ENCODE assay signal across 26 cellular contexts in the genomic region with DNA sequence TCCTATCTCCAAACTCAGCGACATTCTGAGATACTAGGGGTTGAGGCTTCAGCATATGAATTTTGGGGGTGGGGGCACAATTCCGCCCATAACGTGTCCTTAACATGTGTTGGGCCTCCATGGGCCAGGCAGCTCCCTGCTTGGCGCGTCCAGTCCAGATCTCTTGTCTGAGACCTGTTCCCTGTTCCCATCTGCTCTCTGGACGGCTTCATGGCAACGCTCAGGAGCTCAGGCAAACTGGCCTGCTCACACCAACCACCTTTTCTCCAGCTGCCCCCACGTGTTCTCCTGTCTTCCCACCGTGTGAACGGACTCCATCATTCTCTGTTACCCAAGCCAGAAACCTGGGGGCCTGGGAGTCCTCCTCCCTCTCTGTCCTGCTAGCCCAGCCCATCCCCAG. TPM values are rescaled to one million over a fixed set of nuclear protein-coding genes. Genes with fewer than 3 reads are reported as not detected.
A peak's percentile ranks its signal among the peaks of the same experiment; 100 is the strongest.
DNase-seq lines count a peak whose midpoint lies in the region; ATAC-seq, FAIRE-seq and TF ChIP-seq lines count a peak whose summit lies in the region.
"Had no signal": no experiment of that assay in that cellular context is flagged by ENCODE, and none has a peak within 500 bp of the region (broad histone marks: within the 10 kb centered on the region; RNA-seq: fewer than 3 reads in every experiment).

No MANE protein-coding gene starts in this region.

- H3K4me3 Mint-ChIP-seq in osteocyte (ENCODE audit: unreplicated experiment) (no peak overlapping the region), type B pancreatic cell (no peak overlapping the region)
- H3K4me3 Mint-ChIP-seq: CD4-positive, alpha-beta T cell; CD8-positive, alpha-beta memory T cell; GM23338; H9 had no signal

- H3K27me3 Mint-ChIP-seq in osteocyte (ENCODE audit: unreplicated experiment) (peaks cover 18% of the 10 kb centered on the region), type B pancreatic cell (peaks cover 4% of the 10 kb centered on the region)

- intact Hi-C loops in HepG2 (cut with micrococcal nuclease; ENCODE audit: unreplicated experiment): no loop called here
- intact Hi-C loops in right lobe of liver (cut with DNase I): no loop called here

- H3K27ac Mint-ChIP-seq in osteocyte (ENCODE audit: unreplicated experiment): peak overlapping the region; percentile 8
- peak overlapping the region; percentile 40 for H3K27ac Mint-ChIP-seq in type B pancreatic cell
- H3K27ac Mint-ChIP-seq: CD14-positive monocyte; CD4-positive, alpha-beta T cell; GM23338; H9 had no signal

- in situ Hi-C loops in HepG2 (cut with HindIII; ENCODE audit: extremely low pct_ligation_motif_present, low pct_unique_long_range_greater_than_20kb): no loop called here

- no peak overlapping the region for H3K9ac ChIP-seq in HepG2 (ENCODE audit: insufficient read depth, low read depth, low read length)
- H3K9ac ChIP-seq: BLaER1 treated with 17β-estradiol and CSF1 and Interleukin-3, amounts not matched to agents 10 nM and 100 nM had no signal

- no peaks in the 10 kb centered on the region for H3K36me3 ChIP-seq in HepG2 (replicated peaks in 1 of 2; ENCODE audit: control insufficient read depth in 1 of 2, insufficient read depth in 2 of 2, low read length in 2 of 2)
- H3K36me3 ChIP-seq in right lobe of liver: no peaks in the 10 kb centered on the region
- H3K36me3 ChIP-seq: BE2C; BLaER1 treated with 17β-estradiol and CSF1 and Interleukin-3, amounts not matched to agents 10 nM and 100 nM had no signal

- TF ChIP-seq EP300 in HepG2 (IDR thresholded peaks at IDR 0.05; ENCODE audit: low read depth in 2 of 2, low read length in 2 of 2): no peak
- TF ChIP-seq EP300 in HepG2 (CRISPR knock-in tag; IDR thresholded peaks at IDR 0.05; ENCODE audit: borderline replicate concordance): no peak

- peaks cover 37% of the 10 kb centered on the region for H3K4me1 Mint-ChIP-seq in osteocyte (ENCODE audit: unreplicated experiment)
- peaks cover 48% of the 10 kb centered on the region for H3K4me1 Mint-ChIP-seq in type B pancreatic cell (ENCODE audit: unreplicated experiment)

- H3K4me2 ChIP-seq in HepG2 (ENCODE audit: low read depth, low read length): no peak overlapping the region
- H3K4me2 ChIP-seq: GM23338 had no signal

- no peaks in the 10 kb centered on the region for H3K79me2 ChIP-seq in HepG2 (ENCODE audit: insufficient read depth, low read length)

- no peak overlapping the region for H2AFZ ChIP-seq in HepG2 (ENCODE audit: low read length)

- TF ChIP-seq CTCF in HepG2 (CRISPR knock-in tag; IDR thresholded peaks at IDR 0.05): no peak
- no peak for TF ChIP-seq CTCF in right lobe of liver (IDR thresholded peaks at IDR 0.05)
- TF ChIP-seq CTCF in osteocyte (IDR thresholded peaks at IDR 0.05): no peak
- no peak for TF ChIP-seq CTCF in type B pancreatic cell (conservative IDR thresholded peaks at IDR 0.05)

- 17% methylated on average over 10 of the region's 10 CpGs for WGBS in HepG2 (ENCODE audit: low lambda C conversion rate)
- WGBS in right lobe of liver (ENCODE audit: insufficient coverage, low coverage, low lambda C conversion rate, missing lambda C conversion rate): 85% methylated on average over 7 of the region's 10 CpGs

- TF ChIP-seq RAD21 in HepG2 (CRISPR knock-in tag; IDR thresholded peaks at IDR 0.05): no peak

- H3K27ac ChIP-seq in HepG2 (ENCODE audit: extremely low read length, insufficient read depth, low read length) (no peak overlapping the region), right lobe of liver (no peak overlapping the region)
- H3K27ac ChIP-seq: 22Rv1; BLaER1 treated with 17β-estradiol and CSF1 and Interleukin-3, amounts not matched to agents 10 nM and 100 nM had no signal

- BruUV-seq in HepG2 (replicated peaks; lab: Mats Ljungman, UMichigan): no TSS peak

- H3K9me3 ChIP-seq in HepG2 (ENCODE audit: low read length) (no peaks in the 10 kb centered on the region), right lobe of liver (no peaks in the 10 kb centered on the region)
- H3K9me3 ChIP-seq: BE2C had no signal

- no peak for FAIRE-seq in HepG2 (lab: Jason Lieb, UNC)
- FAIRE-seq: A204.1, D721Med, GM12878, GM18507, GM19239 had no signal

- H4K20me1 ChIP-seq in HepG2 (ENCODE audit: insufficient read depth, low read length): no peaks in the 10 kb centered on the region
- H4K20me1 ChIP-seq: BLaER1 treated with 17β-estradiol and CSF1 and Interleukin-3, amounts not matched to agents 10 nM and 100 nM had no signal

- no peak for ATAC-seq in HepG2
- no peak for ATAC-seq in right lobe of liver
- ATAC-seq in GM18907 (IDR thresholded peaks at IDR 0.05; ENCODE audit: unreplicated experiment): no peak
- no peak for ATAC-seq in GM19455 (IDR thresholded peaks at IDR 0.05; ENCODE audit: unreplicated experiment)
- no peak for ATAC-seq in GM18511 (IDR thresholded peaks at IDR 0.05; ENCODE audit: unreplicated experiment)
- ATAC-seq: GM12878, GM23338, HCT116 had no signal

- H3K9me3 Mint-ChIP-seq in osteocyte (ENCODE audit: unreplicated experiment) (no peaks in the 10 kb centered on the region), type B pancreatic cell (peaks cover 12% of the 10 kb centered on the region)
- H3K9me3 Mint-ChIP-seq: CD4-positive, alpha-beta T cell; CD8-positive, alpha-beta memory T cell; GM23338; H9 had no signal

- DNase-seq in HepG2 (ENCODE audit: low spot score) (no peak), right lobe of liver (no peak), osteocyte (ENCODE audit: extremely low spot score, unreplicated experiment) (no peak), type B pancreatic cell (ENCODE audit: extremely low spot score, unreplicated experiment) (no peak)
- DNase-seq: AML-193; BE2C; CD4-positive, alpha-beta T cell; CD8-positive, alpha-beta memory T cell; DMS 273 treated with DMSO at 0.1 percent for 48 hours; DMS79; EL; GDM1; H9 had no signal

- H3K27me3 ChIP-seq in HepG2 (ENCODE audit: control insufficient read depth in 1 of 2, insufficient read depth in 2 of 2, low read length in 2 of 2) (peaks cover 5 to 10% of the 10 kb centered on the region in 2 experiments; a peak in 4 of 5 replicates), right lobe of liver (no peaks in the 10 kb centered on the region)

- CTCF ChIA-PET in HepG2 (lab: Yijun Ruan, JAX; ENCODE audit: low intra/inter-chr PET ratio, low total read pairs): no interaction called here

- H3K4me1 ChIP-seq in HepG2 (ENCODE audit: insufficient read depth, low read length): no peaks in the 10 kb centered on the region
- no peaks in the 10 kb centered on the region for H3K4me1 ChIP-seq in right lobe of liver
- H3K4me1 ChIP-seq: BE2C had no signal

- TF ChIP-seq POLR2A in HepG2 (IDR thresholded peaks at IDR 0.05; ENCODE audit: insufficient read depth in 1 of 2, low read depth in 2 of 2, low read length in 2 of 2) (no peak), right lobe of liver (IDR thresholded peaks at IDR 0.05) (no peak)

- POLR2A ChIA-PET in HepG2 (lab: Yijun Ruan, JAX): no interaction called here

- H3K4me3 ChIP-seq in HepG2 (replicated peaks in 1 of 3; ENCODE audit: insufficient read depth in 1 of 3, low read depth in 2 of 3, low read length in 3 of 3) (no peak overlapping the region), right lobe of liver (no peak overlapping the region)
- H3K4me3 ChIP-seq: BLaER1 treated with 17β-estradiol and CSF1 and Interleukin-3, amounts not matched to agents 10 nM and 100 nM; GM12878; GM23338 had no signal

- H3K36me3 Mint-ChIP-seq in osteocyte (ENCODE audit: unreplicated experiment) (no peaks in the 10 kb centered on the region), type B pancreatic cell (no peaks in the 10 kb centered on the region)
- H3K36me3 Mint-ChIP-seq: CD14-positive monocyte had no signal

TF ChIP-seq in HepG2, 621 proteins besides CTCF, POLR2A, EP300 and RAD21 (continues in another document):
- TF ChIP-seq ZNF512 (CRISPR knock-in tag; IDR thresholded peaks at IDR 0.05): no peak

RNA-seq across cellular contexts. Expression of gene ACKR3, which starts 36.4 kb away (rescaled TPM):
- total RNA-seq in HepG2 (2016; rRNA removed; fragmentation: Illumina TruSeq; extraction: Trizol) (not detected in 2 replicates), right lobe of liver (10 to 100 TPM in 2 of 6 experiments, 1 to 10 TPM in 3, under 1 TPM in 1; 0.66 to 57.0 (median 4.7) TPM), osteocyte (36.9 and 40.5 TPM in 2 replicates), type B pancreatic cell (ENCODE audit: low replicate concordance) (43.6 and 44.6 TPM in 2 replicates)
- not detected in 2 replicates for total RNA-seq in HepG2 (2016; cell fraction: cytosol; rRNA removed; fragmentation: Illumina TruSeq; extraction: Trizol; ENCODE audit: low read depth)
- total RNA-seq in HepG2 (2016; cell fraction: insoluble cytoplasmic fraction; rRNA removed; fragmentation: Illumina TruSeq; extraction: Trizol): not detected in 2 replicates
- not detected in 2 replicates for total RNA-seq in HepG2 (2016; cell fraction: membrane; rRNA removed; fragmentation: Illumina TruSeq; extraction: Trizol)
- total RNA-seq in HepG2 (2016; cell fraction: nucleus; rRNA removed; fragmentation: Illumina TruSeq; extraction: Trizol): not detected in 2 replicates
- 0.04 TPM in 1 of 2 replicates, not detected in the other for polyA plus RNA-seq in HepG2 (2011; rRNA removed)
- polyA plus RNA-seq in HepG2 (2011; cell fraction: cytosol; rRNA removed): 0.03 TPM in 1 of 2 replicates, not detected in the other
- 0.23 TPM in 1 of 2 replicates, not detected in the other for polyA plus RNA-seq in HepG2 (2011; cell fraction: nucleus; rRNA removed)
- not detected in 2 replicates for polyA plus RNA-seq in HepG2 (2012)
- not detected in 2 replicates for polyA plus RNA-seq in HepG2 (2016; cell fraction: cytosol; fragmentation: Illumina TruSeq; extraction: Trizol; ENCODE audit: low read depth)
- not detected in 2 replicates for polyA plus RNA-seq in HepG2 (2016; cell fraction: insoluble cytoplasmic fraction; fragmentation: Illumina TruSeq; extraction: Trizol; ENCODE audit: low read depth)
- not detected in 2 replicates for polyA plus RNA-seq in HepG2 (2016; cell fraction: membrane; fragmentation: Illumina TruSeq; extraction: Trizol; ENCODE audit: low read depth)
- not detected in 2 replicates for polyA plus RNA-seq in HepG2 (2016; cell fraction: nucleus; fragmentation: Illumina TruSeq; extraction: Trizol; ENCODE audit: insufficient read depth, low read depth)
- 9.1 TPM in 1 of 2 replicates, not detected in the other for polyA minus RNA-seq in HepG2 (2011; rRNA and poly(A)+ RNA removed; ENCODE audit: low replicate concordance)
- polyA minus RNA-seq in HepG2 (2011; cell fraction: cytosol; rRNA and poly(A)+ RNA removed): not detected in 2 replicates
- polyA minus RNA-seq in HepG2 (2011; cell fraction: nucleus; rRNA and poly(A)+ RNA removed): not detected in 2 replicates
